11 cellular contexts compared by ENCODE assay signal in genomic region chr12:15220451-15220850, GRCh38. TPM values are rescaled to one million over a fixed set of nuclear protein-coding genes. Genes with fewer than 3 reads are reported as not detected.
A peak's percentile ranks its signal among the peaks of the same experiment; 100 is the strongest.
DNase-seq lines count a peak whose midpoint lies in the region; ATAC-seq, FAIRE-seq and TF ChIP-seq lines count a peak whose summit lies in the region.
"Had no signal": no experiment of that assay in that cellular context is flagged by ENCODE, and none has a peak within 500 bp of the region (broad histone marks: within the 10 kb centered on the region; RNA-seq: fewer than 3 reads in every experiment).

No MANE protein-coding gene starts in this region.

- DNase-seq in astrocyte (ENCODE audit: low read depth) (no peak), right lobe of liver (no peak), endothelial cell (ENCODE audit: low spot score) (no peak), D721Med (ENCODE audit: insufficient read length, low spot score) (no peak), iPS-NIHi11 (ENCODE audit: low spot score) (no peak)
- DNase-seq: stimulated activated CD4-positive, alpha-beta T cell treated with anti-CD3 and anti-CD28 coated beads, Interleukin-1b, Interleukin-23, amount 100 ng/mL, for 48 hours had no signal

- H3K27me3 ChIP-seq in astrocyte (ENCODE audit: insufficient read depth, low read length) (peaks cover 22% of the 10 kb centered on the region), right lobe of liver (no peaks in the 10 kb centered on the region), skeletal muscle satellite cell (ENCODE audit: control insufficient read depth, insufficient read depth, low read length) (no peaks in the 10 kb centered on the region)

- H3K4me1 ChIP-seq in ES-I3 (ENCODE audit: insufficient read depth, low read length), result peaks cover 2% of the 10 kb centered on the region; the same call in 1 of the 2 replicates
- H3K4me1 ChIP-seq in astrocyte (ENCODE audit: insufficient read depth, low read length), result peaks cover 5% of the 10 kb centered on the region
- peaks cover 0 to 8% (median 2%) of the 10 kb centered on the region in 4 donors for H3K4me1 ChIP-seq in right lobe of liver
- peaks cover 18% of the 10 kb centered on the region for H3K4me1 ChIP-seq in skeletal muscle satellite cell (ENCODE audit: control insufficient read depth, insufficient read depth, low read length)

- H3K4me1 Mint-ChIP-seq in astrocyte (ENCODE audit: low read depth, unreplicated experiment) (no peaks in the 10 kb centered on the region), endothelial cell (ENCODE audit: unreplicated experiment) (peaks cover 3% of the 10 kb centered on the region)

- no peak overlapping the region for H2AFZ ChIP-seq in astrocyte (ENCODE audit: low read depth, low read length)

- H3K4me3 ChIP-seq in astrocyte (ENCODE audit: insufficient read depth, low read depth, low read length), result no peak overlapping the region
- peak overlapping the region in 2 of 3 donors; percentile 45 to 53 for H3K4me3 ChIP-seq in right lobe of liver
- H3K4me3 ChIP-seq in skeletal muscle satellite cell (ENCODE audit: low read length), result peak overlapping the region; percentile 76

- intact Hi-C loops in right lobe of liver (cut with DNase I), result no loop called here

- H3K36me3 ChIP-seq in ES-I3 (ENCODE audit: insufficient read depth, low read length) (no peaks in the 10 kb centered on the region), astrocyte (ENCODE audit: insufficient read depth, low read length) (no peaks in the 10 kb centered on the region), right lobe of liver (no peaks in the 10 kb centered on the region), skeletal muscle satellite cell (ENCODE audit: insufficient read depth, low read length) (no peaks in the 10 kb centered on the region)

- H3K9me3 Mint-ChIP-seq in astrocyte (ENCODE audit: unreplicated experiment), result no peaks in the 10 kb centered on the region
- H3K9me3 Mint-ChIP-seq in endothelial cell (ENCODE audit: unreplicated experiment), result no peaks in the 10 kb centered on the region

- FAIRE-seq in astrocyte (lab: Jason Lieb, UNC) (no peak), D721Med (lab: Jason Lieb, UNC) (no peak)

- ATAC-seq in right lobe of liver (no peak), GM18519 (IDR thresholded peaks at IDR 0.05; ENCODE audit: low FRiP score, unreplicated experiment) (no peak)

- no peaks in the 10 kb centered on the region for H4K20me1 ChIP-seq in astrocyte (ENCODE audit: insufficient read depth, low read length)

- WGBS in right lobe of liver (ENCODE audit: insufficient coverage, low coverage, low lambda C conversion rate, missing lambda C conversion rate), result 57% methylated on average over 4 of the region's 4 CpGs

- TF ChIP-seq CTCF in astrocyte (IDR thresholded peaks at IDR 0.05; ENCODE audit: insufficient read depth, low read depth, low read length), result no peak
- no peak for TF ChIP-seq CTCF in right lobe of liver (IDR thresholded peaks at IDR 0.05)
- no peak for TF ChIP-seq CTCF in endothelial cell (IDR thresholded peaks at IDR 0.05; ENCODE audit: unreplicated experiment)
- no peak for TF ChIP-seq CTCF in D721Med (IDR thresholded peaks at IDR 0.05; ENCODE audit: insufficient read depth, missing control alignments)

- peak overlapping the region; percentile 92 for H3K4me2 ChIP-seq in astrocyte (ENCODE audit: low read length)
- H3K4me2 ChIP-seq in skeletal muscle satellite cell (ENCODE audit: low read length), result peak overlapping the region; percentile 96

- H3K9ac ChIP-seq in ES-I3 (ENCODE audit: low read depth, low read length) (0 out of 2 replicates have a peak overlapping the region, but pooled peaks have one; percentile 52), astrocyte (ENCODE audit: low read length) (no peak overlapping the region), skeletal muscle satellite cell (ENCODE audit: low read depth, low read length) (peak overlapping the region; percentile 73)

- H3K36me3 Mint-ChIP-seq in astrocyte (ENCODE audit: low read depth, unreplicated experiment) (no peaks in the 10 kb centered on the region), endothelial cell (ENCODE audit: low read depth, unreplicated experiment) (no peaks in the 10 kb centered on the region)
- H3K36me3 Mint-ChIP-seq: CD4-positive, alpha-beta memory T cell had no signal

- TF ChIP-seq POLR2A in right lobe of liver (IDR thresholded peaks at IDR 0.05), result no peak

- H3K27ac Mint-ChIP-seq in astrocyte (ENCODE audit: unreplicated experiment) (no peak overlapping the region), endothelial cell (ENCODE audit: unreplicated experiment) (no peak overlapping the region)
- H3K27ac Mint-ChIP-seq: CD4-positive, alpha-beta memory T cell had no signal

- no peak overlapping the region for H3K27ac ChIP-seq in astrocyte (ENCODE audit: low read depth, low read length)
- peak overlapping the region; percentile 12 to 35 (median 23) for H3K27ac ChIP-seq in right lobe of liver

- peaks cover 37% of the 10 kb centered on the region for H3K27me3 Mint-ChIP-seq in astrocyte (ENCODE audit: low read depth, unreplicated experiment)
- H3K27me3 Mint-ChIP-seq in endothelial cell (ENCODE audit: unreplicated experiment), result no peaks in the 10 kb centered on the region

- H3K9me3 ChIP-seq in ES-I3 (ENCODE audit: control insufficient read depth, insufficient read depth, low read length) (no peaks in the 10 kb centered on the region), astrocyte (ENCODE audit: insufficient read depth, low read depth, low read length) (no peaks in the 10 kb centered on the region), right lobe of liver (no peaks in the 10 kb centered on the region), skeletal muscle satellite cell (replicated peaks; ENCODE audit: low read length) (no peaks in the 10 kb centered on the region)

- peak overlapping the region; percentile 81 for H3K4me3 Mint-ChIP-seq in astrocyte (ENCODE audit: unreplicated experiment)
- no peak overlapping the region for H3K4me3 Mint-ChIP-seq in endothelial cell (ENCODE audit: unreplicated experiment)

- H3K79me2 ChIP-seq in astrocyte (ENCODE audit: insufficient read depth, low read length), result no peaks in the 10 kb centered on the region

RNA-seq across cellular contexts. Expression of gene RERG, which starts 0.8 kb away (rescaled TPM):
- total RNA-seq in astrocyte (0.14 TPM in 1 of 2 replicates, not detected in the other), right lobe of liver (1 to 10 TPM in 3 of 6 experiments, under 1 TPM in 3; 0.68 to 2.1 (median 1.0) TPM), endothelial cell (ENCODE audit: unreplicated experiment) (2.5 TPM)
- total RNA-seq in skeletal muscle satellite cell (2012; rRNA removed), result 0.22 TPM in 1 of 2 replicates, not detected in the other
- total RNA-seq: CD4-positive, alpha-beta memory T cell; lung microvascular endothelial cell had no signal
